In genomic region chr18:31424383-31424988, GRCh38 we compare ENCODE assay signal across 9 cellular contexts. TPM values are rescaled to one million over a fixed set of nuclear protein-coding genes. Genes with fewer than 3 reads are reported as not detected.
A peak's percentile ranks its signal among the peaks of the same experiment; 100 is the strongest.
DNase-seq lines count a peak whose midpoint lies in the region; ATAC-seq, FAIRE-seq and TF ChIP-seq lines count a peak whose summit lies in the region.
"Had no signal": no experiment of that assay in that cellular context is flagged by ENCODE, and none has a peak within 500 bp of the region (broad histone marks: within the 10 kb centered on the region; RNA-seq: fewer than 3 reads in every experiment).

No MANE protein-coding gene starts in this region.

- H3K36me3 Mint-ChIP-seq in activated T-cell treated with anti-CD3 and anti-CD28 coated beads, Interleukin-2, amount 50 U/mL, for 4 hours (ENCODE audit: insufficient read depth) = no peaks in the 10 kb centered on the region

- H3K27ac ChIP-seq in left ventricle myocardium inferior (replicated peaks) = no peak overlapping the region

- H3K4me3 ChIP-seq in AG09309 (ENCODE audit: control insufficient read depth, low read depth, low read length) (no peak overlapping the region), left ventricle myocardium inferior (no peak overlapping the region)

- no peak for DNase-seq in AG09309 (ENCODE audit: low read depth)
- peak; percentile 42 for DNase-seq in RCC 7860 (ENCODE audit: low spot score)
- DNase-seq in left ventricle myocardium inferior = no peak
- no peak for DNase-seq in effector CD4-positive, alpha-beta T cell
- DNase-seq in dedifferentiated amniotic fluid mesenchymal stem cell (ENCODE audit: extremely low spot score) = no peak
- DNase-seq in activated T-cell treated with anti-CD3 and anti-CD28 coated beads, Interleukin-2, amount 50 U/mL, for 4 hours = no peak

- intact Hi-C loops in left ventricle myocardium inferior (cut with micrococcal nuclease) = no loop called here

- peak; percentile 12 for TF ChIP-seq CTCF in AG09309 (IDR thresholded peaks at IDR 0.05; ENCODE audit: control insufficient read depth, insufficient read depth, low read depth, low read length, missing control alignments)
- peak; percentile 63 for TF ChIP-seq CTCF in left ventricle myocardium inferior (IDR thresholded peaks at IDR 0.05; ENCODE audit: borderline replicate concordance)

- H3K27me3 ChIP-seq in left ventricle myocardium inferior (ENCODE audit: low read depth) = no peaks in the 10 kb centered on the region

- no peaks in the 10 kb centered on the region for H3K4me1 ChIP-seq in left ventricle myocardium inferior

- no peaks in the 10 kb centered on the region for H3K36me3 ChIP-seq in left ventricle myocardium inferior

- H3K9me3 Mint-ChIP-seq in activated T-cell treated with anti-CD3 and anti-CD28 coated beads, Interleukin-2, amount 50 U/mL, for 4 hours = peaks cover 3% of the 10 kb centered on the region

- H3K27me3 Mint-ChIP-seq in activated T-cell treated with anti-CD3 and anti-CD28 coated beads, Interleukin-2, amount 50 U/mL, for 4 hours (ENCODE audit: low read depth) = no peaks in the 10 kb centered on the region
- H3K27me3 Mint-ChIP-seq: stimulated activated naive CD8-positive, alpha-beta T cell treated with anti-CD3 and anti-CD28 coated beads, Interleukin-15, Interleukin-2, amounts not matched to agents 100 ng/mL and 50 ng/mL, for 24 hours had no signal

- peak; percentile 32 for FAIRE-seq in RCC 7860 (lab: Jason Lieb, UNC)

- H3K9me3 ChIP-seq in left ventricle myocardium inferior (replicated peaks) = no peaks in the 10 kb centered on the region

- no peaks in the 10 kb centered on the region for H3K4me1 Mint-ChIP-seq in activated T-cell treated with anti-CD3 and anti-CD28 coated beads, Interleukin-2, amount 50 U/mL, for 4 hours (ENCODE audit: low read depth)

- H3K4me3 Mint-ChIP-seq in activated T-cell treated with anti-CD3 and anti-CD28 coated beads, Interleukin-2, amount 50 U/mL, for 4 hours = no peak overlapping the region
- H3K4me3 Mint-ChIP-seq: stimulated activated naive CD8-positive, alpha-beta T cell treated with anti-CD3 and anti-CD28 coated beads, Interleukin-15, Interleukin-2, amounts not matched to agents 100 ng/mL and 50 ng/mL, for 24 hours had no signal

- peak; percentile 79 for ATAC-seq in GM18502 (IDR thresholded peaks at IDR 0.05; ENCODE audit: poor library complexity, unreplicated experiment)
- ATAC-seq in HG03097 (IDR thresholded peaks at IDR 0.05; ENCODE audit: low FRiP score, unreplicated experiment) = peak; percentile 82
- ATAC-seq in activated T-cell treated with anti-CD3 and anti-CD28 coated beads, Interleukin-2, amount 50 U/mL, for 4 hours = no peak

RNA-seq across cellular contexts. Expression of gene DSG3, which starts 23.1 kb away (rescaled TPM):
- not detected for total RNA-seq in left ventricle myocardium inferior
- not detected for total RNA-seq in activated T-cell treated with anti-CD3 and anti-CD28 coated beads, Interleukin-2, amount 50 U/mL, for 4 hours

RNA-seq across cellular contexts. Expression of gene DSG4, which starts 47.9 kb away (rescaled TPM):
- total RNA-seq in left ventricle myocardium inferior = not detected
- total RNA-seq in activated T-cell treated with anti-CD3 and anti-CD28 coated beads, Interleukin-2, amount 50 U/mL, for 4 hours = not detected

Comparison
In these comparisons a context has a peak if more than half of its experiments do, and no peak if none do; other contexts are left out.
1. ATAC-seq: peak in GM18502 (single experiment) and HG03097 (single experiment); none in activated T-cell treated with anti-CD3 and anti-CD28 coated beads, Interleukin-2, amount 50 U/mL, for 4 hours (0 of 2).